17 cellular contexts compared by ENCODE assay signal in the genomic region with DNA sequence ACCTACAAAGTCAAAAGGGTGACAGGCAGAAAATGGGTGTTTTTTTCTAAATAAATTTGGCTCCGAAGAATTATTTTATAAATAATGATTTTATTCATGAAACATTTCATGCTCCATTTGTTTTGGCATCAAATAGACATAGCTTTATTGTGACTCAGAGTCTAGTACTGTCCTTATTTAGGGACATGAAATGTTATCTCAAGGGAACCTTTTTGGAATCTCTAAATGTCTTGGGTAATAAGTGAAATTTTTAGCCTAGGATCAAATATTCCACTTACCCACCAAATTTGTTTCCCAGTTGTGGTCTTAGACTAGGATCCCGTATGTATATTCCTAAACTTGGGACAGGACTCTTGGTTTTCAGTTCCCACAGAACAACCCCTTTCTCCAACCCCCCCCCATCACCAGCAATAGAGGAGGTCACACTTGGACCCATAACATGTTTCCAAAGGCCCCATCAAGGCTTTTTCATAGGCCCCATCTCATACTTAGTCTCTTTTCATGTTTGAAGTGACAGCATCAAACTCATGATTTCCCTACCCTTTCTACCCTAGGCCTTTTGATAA.
DNase-seq lines count a peak whose midpoint lies in the region; ATAC-seq and TF ChIP-seq lines count a peak whose summit lies in the region.
"Had no signal": no experiment of that assay in that cellular context is flagged by ENCODE, and none has a peak within 500 bp of the region (broad histone marks: within the 10 kb centered on the region; RNA-seq: fewer than 3 reads in every experiment).

No MANE protein-coding gene starts in this region.

- H3K4me3 Mint-ChIP-seq in MCF 10A (ENCODE audit: unreplicated experiment) = no peak overlapping the region
- H3K4me3 Mint-ChIP-seq: T-helper 17 cell had no signal

- peak overlapping the region; percentile 96 for H3K27ac Mint-ChIP-seq in MCF 10A (ENCODE audit: low read depth, unreplicated experiment)
- H3K27ac Mint-ChIP-seq: T-helper 17 cell had no signal

- H3K4me3 ChIP-seq in breast epithelium (no peak overlapping the region), esophagus squamous epithelium (no peak overlapping the region), left lung (no peak overlapping the region), uterus (no peak overlapping the region), MG63 (no peak overlapping the region)
- H3K4me3 ChIP-seq: dorsolateral prefrontal cortex, testis had no signal

- H3K36me3 Mint-ChIP-seq in MCF 10A (ENCODE audit: insufficient read depth, unreplicated experiment) = peaks cover 11% of the 10 kb centered on the region

- TF ChIP-seq CTCF in MCF 10A (IDR thresholded peaks at IDR 0.05; ENCODE audit: unreplicated experiment) (no peak), breast epithelium (IDR thresholded peaks at IDR 0.05) (no peak), esophagus squamous epithelium (IDR thresholded peaks at IDR 0.05) (no peak), left lung (IDR thresholded peaks at IDR 0.05) (no peak), uterus (IDR thresholded peaks at IDR 0.05) (no peak)

- peaks cover 42% of the 10 kb centered on the region for H3K4me1 Mint-ChIP-seq in MCF 10A (ENCODE audit: insufficient read depth, unreplicated experiment)

- no TSS peak for BruUV-seq in MCF 10A (replicated peaks; lab: Mats Ljungman, UMichigan)

- H3K9me3 ChIP-seq in breast epithelium = no peaks in the 10 kb centered on the region
- no peaks in the 10 kb centered on the region for H3K9me3 ChIP-seq in esophagus squamous epithelium
- H3K9me3 ChIP-seq in left lung = no peaks in the 10 kb centered on the region
- no peaks in the 10 kb centered on the region for H3K9me3 ChIP-seq in uterus
- H3K9me3 ChIP-seq in MG63 = no peaks in the 10 kb centered on the region
- H3K9me3 ChIP-seq: Caco-2, testis had no signal

- intact Hi-C loops in MCF 10A (cut with micrococcal nuclease) (loop anchor here (5.0 kb wide), 1 partner anchor 35 kb away; no protein-coding TSS in a partner anchor), breast epithelium (cut with DNase I; ENCODE audit: low total_unique reads) (no loop called here), esophagus squamous epithelium (cut with DNase I) (loop anchor here (10.0 kb wide), 1 partner anchor 73 kb away; no protein-coding TSS in a partner anchor), left lung (cut with DNase I) (no loop called here), uterus (cut with DNase I; ENCODE audit: low total_unique reads) (no loop called here)

- POLR2A ChIA-PET in MCF 10A (lab: Yijun Ruan, JAX) = interaction anchor here (0.6 to 4.0 kb wide), 20 partner anchors 13 to 1351 kb away, joined by 3 to 16 read pairs (median 4); a partner anchor contains a TSS

- H3K4me1 ChIP-seq in breast epithelium = no peaks in the 10 kb centered on the region
- H3K4me1 ChIP-seq in esophagus squamous epithelium = peaks cover 37 to 80% (median 52%) of the 10 kb centered on the region in 3 donors
- H3K4me1 ChIP-seq in left lung = peaks cover 0 to 1% of the 10 kb centered on the region in 2 donors
- H3K4me1 ChIP-seq in uterus = no peaks in the 10 kb centered on the region
- H3K4me1 ChIP-seq: Caco-2, testis had no signal

- ATAC-seq in left lung = peak; percentile 10
- ATAC-seq: T-helper 17 cell had no signal

- 38 to 45% methylated on average over 2 of the region's 2 CpGs for WGBS in esophagus squamous epithelium, 2 donors

- H3K9me3 Mint-ChIP-seq in MCF 10A (ENCODE audit: unreplicated experiment) = peaks cover 7% of the 10 kb centered on the region

- H3K36me3 ChIP-seq in breast epithelium (no peaks in the 10 kb centered on the region), esophagus squamous epithelium (no peaks in the 10 kb centered on the region), left lung (no peaks in the 10 kb centered on the region), uterus (no peaks in the 10 kb centered on the region), MG63 (no peaks in the 10 kb centered on the region)

- no peaks in the 10 kb centered on the region for H3K27me3 Mint-ChIP-seq in MCF 10A (ENCODE audit: insufficient read depth, unreplicated experiment)
- H3K27me3 Mint-ChIP-seq: T-helper 17 cell had no signal

- CTCF ChIA-PET in MCF 10A (lab: Yijun Ruan, JAX) = interaction anchor here (0.6 to 1.3 kb wide), 8 partner anchors 10 to 614 kb away, joined by 3 to 5 read pairs (median 4); no protein-coding TSS in a partner anchor

- TF ChIP-seq POLR2A in breast epithelium (IDR thresholded peaks at IDR 0.05) (no peak), esophagus squamous epithelium (IDR thresholded peaks at IDR 0.05) (no peak), uterus (IDR thresholded peaks at IDR 0.05) (no peak)

- no peaks in the 10 kb centered on the region for H3K27me3 ChIP-seq in breast epithelium
- no peaks in the 10 kb centered on the region for H3K27me3 ChIP-seq in esophagus squamous epithelium
- no peaks in the 10 kb centered on the region for H3K27me3 ChIP-seq in left lung
- H3K27me3 ChIP-seq in uterus = no peaks in the 10 kb centered on the region
- no peaks in the 10 kb centered on the region for H3K27me3 ChIP-seq in MG63
- H3K27me3 ChIP-seq: dorsolateral prefrontal cortex, testis had no signal

- H3K27ac ChIP-seq in breast epithelium (peak overlapping the region in 1 of 2 donors; percentile 13), esophagus squamous epithelium (peak overlapping the region; percentile 76 to 93 (median 83)), left lung (no peak overlapping the region), uterus (peak overlapping the region; percentile 31 to 36)
- H3K27ac ChIP-seq: testis had no signal

- DNase-seq in MCF 10A (ENCODE audit: unreplicated experiment) (peak; percentile 38), breast epithelium (ENCODE audit: low spot score in 2 of 2) (no peak), esophagus squamous epithelium (lab: John Stamatoyannopoulos, UW) (no peak), left lung (no peak), uterus (no peak), NCI-H748 treated with DMSO at 0.1 percent for 48 hours (lab: John Stamatoyannopoulos, UW) (no peak), MG63 (no peak)
- no peak for DNase-seq in activated CD4-positive, CD25-positive, alpha-beta regulatory T cell (lab: John Stamatoyannopoulos, UW)
- DNase-seq: 8988T; amygdala; Caco-2; dorsolateral prefrontal cortex; NCI-H1105; NCI-H510A treated with DMSO at 0.1 percent for 48 hours; stimulated activated CD4-positive, alpha-beta T cell treated with anti-CD3 and anti-CD28 coated beads, Interleukin-12 subunit alpha, Interleukin-12 subunit beta, amount 100 ng/mL, for 4 hours; T-helper 17 cell; testis had no signal

Comparison
In these comparisons a context has a peak if more than half of its experiments do, and no peak if none do; other contexts are left out.
1. intact Hi-C loops: an anchor here in MCF 10A (5.0 kb wide) and esophagus squamous epithelium (10.0 kb wide); none called in breast epithelium, left lung and uterus.
2. H3K27ac ChIP-seq: peak in esophagus squamous epithelium (4 of 4) and uterus (2 of 2); none in left lung (0 of 2).